Comparison of ENCODE assay signal across 25 cellular contexts in genomic region chr10:79272353-79272752, GRCh38.
A peak's percentile ranks its signal among the peaks of the same experiment; 100 is the strongest.
DNase-seq lines count a peak whose midpoint lies in the region; ATAC-seq and TF ChIP-seq lines count a peak whose summit lies in the region.
"Had no signal": no experiment of that assay in that cellular context is flagged by ENCODE, and none has a peak within 500 bp of the region (broad histone marks: within the 10 kb centered on the region; RNA-seq: fewer than 3 reads in every experiment).

No MANE protein-coding gene starts in this region.

- no peak overlapping the region for H3K4ac ChIP-seq in neuronal stem cell (ENCODE audit: low read length)

- H3K14ac ChIP-seq in neuronal stem cell (ENCODE audit: low read length), result no peak overlapping the region

- H3K4me3 ChIP-seq in right cardiac atrium (ENCODE audit: low read length), result no peak overlapping the region
- H3K4me3 ChIP-seq in neuronal stem cell (ENCODE audit: low read length in 2 of 2), result no peak overlapping the region
- H3K4me3 ChIP-seq in vagina, result no peak overlapping the region
- H3K4me3 ChIP-seq: esophagus squamous epithelium, testis had no signal

- H3K23ac ChIP-seq in neuronal stem cell (ENCODE audit: low read depth, low read length, poor library complexity), result no peak overlapping the region

- peak overlapping the region; percentile 9 for H3K9ac ChIP-seq in neuronal stem cell (ENCODE audit: low read depth, low read length, poor library complexity)

- no peak for TF ChIP-seq CTCF in vagina (IDR thresholded peaks at IDR 0.05)

- H3K4me1 ChIP-seq in right cardiac atrium (ENCODE audit: control insufficient read depth, insufficient read depth, low read length) (peaks cover 38% of the 10 kb centered on the region), neuronal stem cell (ENCODE audit: control insufficient read depth in 2 of 2, insufficient read depth in 1 of 2, low read depth in 1 of 2, low read length in 2 of 2) (peaks cover 15 to 17% of the 10 kb centered on the region in 2 donors), vagina (peaks cover 81% of the 10 kb centered on the region)

- no peak overlapping the region for H4K91ac ChIP-seq in neuronal stem cell (ENCODE audit: low read depth, low read length, poor library complexity)

- no peak overlapping the region for H2BK120ac ChIP-seq in neuronal stem cell (ENCODE audit: low read depth, low read length)

- no peak overlapping the region for H3K4me3 Mint-ChIP-seq in dendritic cell treated with granulocyte-macrophage colony-stimulating factor and Interleukin-4, amounts not matched to agents 40 ng/mL and 50 ng/mL, for 4 days
- H3K4me3 Mint-ChIP-seq: activated naive CD4-positive, alpha-beta T cell treated with anti-CD3 and anti-CD28 coated beads, Interleukin-2, amount 10 ng/mL, durations not matched to agents 7 days and 5 days; CD4-positive, alpha-beta memory T cell; T-helper 1 cell treated with Interleukin-12 subunit alpha and Interleukin-12 subunit beta and Interleukin-4 antibody, amounts not matched to agents 30 μg/mL and 1 μg/mL, for 36 hours had no signal

- H3K18ac ChIP-seq in neuronal stem cell (ENCODE audit: low read length), result peak overlapping the region; percentile 6

- H3K27me3 Mint-ChIP-seq in dendritic cell treated with granulocyte-macrophage colony-stimulating factor and Interleukin-4, amounts not matched to agents 40 ng/mL and 50 ng/mL, for 4 days, result no peaks in the 10 kb centered on the region
- H3K27me3 Mint-ChIP-seq: activated naive CD4-positive, alpha-beta T cell treated with anti-CD3 and anti-CD28 coated beads, Interleukin-2, amount 10 ng/mL, durations not matched to agents 7 days and 5 days; CD4-positive, alpha-beta memory T cell had no signal

- TF ChIP-seq POLR2A in vagina (IDR thresholded peaks at IDR 0.05), result no peak

- no peak for ATAC-seq in right cardiac atrium
- ATAC-seq: left colon had no signal

- H3K27ac ChIP-seq in right cardiac atrium (ENCODE audit: low read length), result peak overlapping the region; percentile 87
- H3K27ac ChIP-seq in neuronal stem cell (replicated peaks; ENCODE audit: low read length), result no peak overlapping the region
- peak overlapping the region; percentile 83 for H3K27ac ChIP-seq in vagina
- H3K27ac ChIP-seq: testis had no signal

- 70% methylated on average over 13 of the region's 13 CpGs for WGBS in right cardiac atrium
- WGBS in neuronal stem cell (ENCODE audit: extremely low coverage in 2 of 2, insufficient read length in 2 of 2, insufficient replicate concordance in 1 of 2), 2 donors, result no CpG with 5 or more reads among the region's 13 CpGs

- no peak overlapping the region for H2BK5ac ChIP-seq in neuronal stem cell (ENCODE audit: low read length)

- no peaks in the 10 kb centered on the region for H3K27me3 ChIP-seq in right cardiac atrium (ENCODE audit: control insufficient read depth, insufficient read depth)
- no peaks in the 10 kb centered on the region for H3K27me3 ChIP-seq in neuronal stem cell (ENCODE audit: control insufficient read depth in 3 of 3, insufficient read depth in 3 of 3, low read depth in 1 of 3, low read length in 3 of 3)
- no peaks in the 10 kb centered on the region for H3K27me3 ChIP-seq in vagina
- H3K27me3 ChIP-seq: esophagus squamous epithelium, testis had no signal

- H4K8ac ChIP-seq in neuronal stem cell (ENCODE audit: low read depth, low read length), result no peak overlapping the region

- no peak overlapping the region for H2AK5ac ChIP-seq in neuronal stem cell (ENCODE audit: low read depth, low read length)

- H2BK12ac ChIP-seq in neuronal stem cell (ENCODE audit: low read length), result no peak overlapping the region

- H3K9me3 ChIP-seq in right cardiac atrium (ENCODE audit: control insufficient read depth, low read length) (no peaks in the 10 kb centered on the region), neuronal stem cell (replicated peaks in 1 of 2; ENCODE audit: control insufficient read depth in 2 of 2, insufficient read depth in 1 of 2, low read depth in 1 of 2, low read length in 2 of 2) (no peaks in the 10 kb centered on the region), vagina (no peaks in the 10 kb centered on the region)
- H3K9me3 ChIP-seq: esophagus squamous epithelium, testis had no signal

- H3K9me3 Mint-ChIP-seq in dendritic cell treated with granulocyte-macrophage colony-stimulating factor and Interleukin-4, amounts not matched to agents 40 ng/mL and 50 ng/mL, for 4 days, result no peaks in the 10 kb centered on the region
- H3K9me3 Mint-ChIP-seq: activated naive CD4-positive, alpha-beta T cell treated with anti-CD3 and anti-CD28 coated beads, Interleukin-2, amount 10 ng/mL, durations not matched to agents 7 days and 5 days; CD4-positive, alpha-beta memory T cell; T-helper 1 cell treated with Interleukin-12 subunit alpha and Interleukin-12 subunit beta and Interleukin-4 antibody, amounts not matched to agents 30 μg/mL and 1 μg/mL, for 36 hours had no signal

- H3K36me3 Mint-ChIP-seq in dendritic cell treated with granulocyte-macrophage colony-stimulating factor and Interleukin-4, amounts not matched to agents 40 ng/mL and 50 ng/mL, for 4 days (ENCODE audit: low read depth), result peaks cover 79% of the 10 kb centered on the region

- H3K79me1 ChIP-seq in neuronal stem cell (ENCODE audit: low read depth, low read length), result peaks cover 22% of the 10 kb centered on the region

- H3K36me3 ChIP-seq in neuronal stem cell (replicated peaks in 1 of 2; ENCODE audit: control insufficient read depth in 2 of 2, insufficient read depth in 2 of 2, low read length in 2 of 2) (peaks cover 10 to 79% of the 10 kb centered on the region in 2 donors), vagina (peaks cover 0 to 7% of the 10 kb centered on the region in 2 donors)

- no peak overlapping the region for H2BK15ac ChIP-seq in neuronal stem cell (ENCODE audit: low read length)

- peaks cover 89% of the 10 kb centered on the region for H3K4me1 Mint-ChIP-seq in dendritic cell treated with granulocyte-macrophage colony-stimulating factor and Interleukin-4, amounts not matched to agents 40 ng/mL and 50 ng/mL, for 4 days (ENCODE audit: low read depth)

- H2AFZ ChIP-seq in neuronal stem cell (ENCODE audit: low read length), result no peak overlapping the region

- peak overlapping the region; percentile 68 for H3K27ac Mint-ChIP-seq in dendritic cell treated with granulocyte-macrophage colony-stimulating factor and Interleukin-4, amounts not matched to agents 40 ng/mL and 50 ng/mL, for 4 days
- H3K27ac Mint-ChIP-seq: activated naive CD4-positive, alpha-beta T cell treated with anti-CD3 and anti-CD28 coated beads, Interleukin-2, amount 10 ng/mL, durations not matched to agents 7 days and 5 days; T-helper 1 cell treated with Interleukin-12 subunit alpha and Interleukin-12 subunit beta and Interleukin-4 antibody, amounts not matched to agents 30 μg/mL and 1 μg/mL, for 36 hours had no signal

- intact Hi-C loops in right cardiac atrium (cut with DNase I), result loop anchor here in 1 of 4 donors (5.0 kb wide), 1 partner anchor 50 kb away; no protein-coding TSS in a partner anchor
- intact Hi-C loops in cardiac septum (cut with DNase I), result no loop called here
- intact Hi-C loops in dendritic cell treated with granulocyte-macrophage colony-stimulating factor and Interleukin-4, amounts not matched to agents 40 ng/mL and 50 ng/mL, for 4 days (cut with micrococcal nuclease), result no loop called here
- intact Hi-C loops in vagina (cut with DNase I), result no loop called here

- DNase-seq in right cardiac atrium (no peak), cardiac septum (ENCODE audit: low spot score) (no peak), neuronal stem cell (ENCODE audit: low spot score) (no peak), vagina (ENCODE audit: extremely low spot score in 2 of 2) (no peak), NCI-H748 (lab: John Stamatoyannopoulos, UW; ENCODE audit: unreplicated experiment) (no peak), cerebellar nuclear complex (lab: John Stamatoyannopoulos, UW) (no peak)
- DNase-seq in activated effector memory CD4-positive, alpha-beta T cell treated with Interleukin-2 at 50 U/mL for 16 hours, result no peak
- DNase-seq: activated naive CD4-positive, alpha-beta T cell treated with anti-CD3 and anti-CD28 coated beads, Interleukin-2, amount 10 ng/mL, durations not matched to agents 7 days and 5 days; anterior cingulate cortex; CD4-positive, alpha-beta memory T cell; DMS153; effector CD8-positive, alpha-beta T cell; esophagus squamous epithelium; GDM1; left colon; MM.1S; NCI-H187; NCI-H2227 treated with DMSO at 0.1 percent for 48 hours; nucleus accumbens; OCI-M1; SHP77; stimulated activated CD8-positive, alpha-beta memory T cell treated with anti-CD3 and anti-CD28 coated beads, Interleukin-4, amount 100 ng/mL, for 48 hours; testis had no signal

- no peak overlapping the region for H3K4me2 ChIP-seq in neuronal stem cell (ENCODE audit: insufficient read depth, low read length, poor library complexity, severe bottlenecking)
